8 cellular contexts compared by ENCODE assay signal in genomic region chr14:49852351-49853157, GRCh38. TPM values are rescaled to one million over a fixed set of nuclear protein-coding genes. Genes with fewer than 3 reads are reported as not detected.
DNase-seq lines count a peak whose midpoint lies in the region; ATAC-seq and TF ChIP-seq lines count a peak whose summit lies in the region.

Gene NEMF (minus strand): TSS chr14:49852788. CDS start chr14:49852753, 35 bp downstream.

- H3K4me3 ChIP-seq in HUES64 (ENCODE audit: low read length) (peak within 1 kb of the TSS; percentile 85), OCI-LY3 (ENCODE audit: low read length) (peak within 1 kb of the TSS; percentile 91), epithelial cell of proximal tubule (ENCODE audit: low read depth, low read length) (peak within 1 kb of the TSS; percentile 95), mucosa of stomach (ENCODE audit: low read length) (peak within 1 kb of the TSS; percentile 70)

- H3K27me3 ChIP-seq in HUES64 (ENCODE audit: insufficient read depth, low read length) (no peaks in the 10 kb centered on the region), OCI-LY3 (ENCODE audit: low read depth, low read length) (no peaks in the 10 kb centered on the region), mucosa of stomach (ENCODE audit: control insufficient read depth, insufficient read depth, low read length) (no peaks in the 10 kb centered on the region)

- under 1% methylated on average over 49 of the region's 49 CpGs for WGBS in HUES64

- H3K4me1 ChIP-seq in HUES64 (ENCODE audit: insufficient read depth, low read length), result peaks cover 4% of the 10 kb centered on the region; the same call in 1 of the 2 replicates
- peaks cover 12% of the 10 kb centered on the region for H3K4me1 ChIP-seq in OCI-LY3 (ENCODE audit: low read length)
- H3K4me1 ChIP-seq in mucosa of stomach (ENCODE audit: control insufficient read depth, insufficient read depth, low read length), result peaks cover 7% of the 10 kb centered on the region

- H3K27ac ChIP-seq in HUES64 (ENCODE audit: low read depth, low read length) (peak within 1 kb of the TSS; percentile 60), OCI-LY3 (ENCODE audit: low read length) (peak within 1 kb of the TSS; percentile 72)

- peak; percentile 72 for ATAC-seq in GM21447 (IDR thresholded peaks at IDR 0.05; ENCODE audit: unreplicated experiment)

- peak; percentile 98 for TF ChIP-seq CTCF in OCI-LY3 (IDR thresholded peaks at IDR 0.05; ENCODE audit: low read depth, low read length)
- TF ChIP-seq CTCF in epithelial cell of proximal tubule (conservative IDR thresholded peaks at IDR 0.05; ENCODE audit: low read depth, low read length), result peak; percentile 91

- peak within 1 kb of the TSS; percentile 84 for H3K4me2 ChIP-seq in OCI-LY3 (ENCODE audit: low read length)

- H3K79me2 ChIP-seq in OCI-LY3 (ENCODE audit: low read length), result peaks cover 49% of the 10 kb centered on the region

- DNase-seq in DMS 273 treated with DMSO at 0.1 percent for 48 hours (lab: John Stamatoyannopoulos, UW) (peak; percentile 65), activated T-cell treated with anti-CD3 and anti-CD28 coated beads for 4 hours (peak; percentile 80), epithelial cell of proximal tubule (ENCODE audit: low read depth) (peak; percentile 72)
- peak; percentile 57 for DNase-seq in stimulated activated CD8-positive, alpha-beta memory T cell treated with anti-CD3 and anti-CD28 coated beads, Interleukin-7, amount 100 ng/mL, for 24 hours (ENCODE audit: low read depth)

- H3K9ac ChIP-seq in HUES64 (ENCODE audit: low read depth, low read length), result peak within 1 kb of the TSS; percentile 91
- H3K9ac ChIP-seq in OCI-LY3 (ENCODE audit: low read length), result peak within 1 kb of the TSS; percentile 90
- H3K9ac ChIP-seq in mucosa of stomach (ENCODE audit: low read length), result peak within 1 kb of the TSS; percentile 96

- peaks cover 4% of the 10 kb centered on the region for H4K20me1 ChIP-seq in OCI-LY3 (ENCODE audit: insufficient read depth, low read length)

- H3K9me3 ChIP-seq in HUES64 (ENCODE audit: insufficient read depth, low read depth, low read length) (no peaks in the 10 kb centered on the region), OCI-LY3 (ENCODE audit: insufficient read depth, low read length) (no peaks in the 10 kb centered on the region), mucosa of stomach (ENCODE audit: control insufficient read depth, low read length) (no peaks in the 10 kb centered on the region)

- peak within 1 kb of the TSS; percentile 100 for H2AFZ ChIP-seq in OCI-LY3 (ENCODE audit: low read depth, low read length)

- H3K36me3 ChIP-seq in HUES64 (ENCODE audit: insufficient read depth, low read length) (peaks cover 31% of the 10 kb centered on the region), OCI-LY3 (replicated peaks; ENCODE audit: low read depth, low read length) (peaks cover 18% of the 10 kb centered on the region), mucosa of stomach (ENCODE audit: control insufficient read depth, insufficient read depth, low read length) (no peaks in the 10 kb centered on the region)

RNA-seq across cellular contexts. Expression of gene NEMF, which starts in this region (rescaled TPM):
- 32.8 TPM for polyA plus RNA-seq in HUES64 (2013, experiment 1 of 2)
- polyA plus RNA-seq in HUES64 (2013, experiment 2 of 2), result 36.0 TPM
- 36.1 and 41.3 TPM in 2 replicates for total RNA-seq in epithelial cell of proximal tubule

Comparison
In these comparisons a context has a peak if more than half of its experiments do, and no peak if none do; other contexts are left out.
1. Peak in every context shown above with its lines: DNase-seq, ATAC-seq, H3K4me3 ChIP-seq and H3K27ac ChIP-seq.